1 cellular context compared by ENCODE assay signal in the genomic region with DNA sequence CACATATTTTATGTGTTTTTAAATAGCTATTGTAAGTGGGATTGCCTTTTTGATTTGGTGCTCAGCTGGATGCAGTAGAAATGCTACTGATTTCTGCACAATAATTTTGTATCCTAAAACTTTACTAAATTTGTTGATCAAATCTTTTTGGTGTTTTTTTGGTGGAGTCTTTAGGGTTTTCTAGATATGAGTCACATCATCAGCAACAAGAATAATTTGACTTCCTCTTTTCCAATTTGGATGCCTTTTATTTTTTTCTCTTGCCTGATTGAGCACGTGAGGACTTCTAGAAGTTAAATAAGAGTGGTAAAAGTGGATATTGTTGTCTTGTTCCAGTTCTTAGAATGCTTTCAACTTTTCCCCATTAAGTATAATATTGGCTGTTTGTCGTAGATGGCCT.
A peak's percentile ranks its signal among the peaks of the same experiment; 100 is the strongest.
TF ChIP-seq lines count a peak whose summit lies in the region.

No MANE protein-coding gene starts in this region.

TF ChIP-seq in GM12878, 131 proteins besides CTCF, POLR2A, EP300 and RAD21 (continued from another document and continues in another):
- TF ChIP-seq, protein P1, sequence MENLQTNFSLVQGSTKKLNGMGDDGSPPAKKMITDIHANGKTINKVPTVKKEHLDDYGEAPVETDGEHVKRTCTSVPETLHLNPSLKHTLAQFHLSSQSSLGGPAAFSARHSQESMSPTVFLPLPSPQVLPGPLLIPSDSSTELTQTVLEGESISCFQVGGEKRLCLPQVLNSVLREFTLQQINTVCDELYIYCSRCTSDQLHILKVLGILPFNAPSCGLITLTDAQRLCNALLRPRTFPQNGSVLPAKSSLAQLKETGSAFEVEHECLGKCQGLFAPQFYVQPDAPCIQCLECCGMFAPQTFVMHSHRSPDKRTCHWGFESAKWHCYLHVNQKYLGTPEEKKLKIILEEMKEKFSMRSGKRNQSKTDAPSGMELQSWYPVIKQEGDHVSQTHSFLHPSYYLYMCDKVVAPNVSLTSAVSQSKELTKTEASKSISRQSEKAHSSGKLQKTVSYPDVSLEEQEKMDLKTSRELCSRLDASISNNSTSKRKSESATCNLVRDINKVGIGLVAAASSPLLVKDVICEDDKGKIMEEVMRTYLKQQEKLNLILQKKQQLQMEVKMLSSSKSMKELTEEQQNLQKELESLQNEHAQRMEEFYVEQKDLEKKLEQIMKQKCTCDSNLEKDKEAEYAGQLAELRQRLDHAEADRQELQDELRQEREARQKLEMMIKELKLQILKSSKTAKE (IDR thresholded peaks at IDR 0.05; ENCODE audit: low read depth, poor library complexity, severe bottlenecking): peak; percentile 38
- TF ChIP-seq BRCA1 (IDR thresholded peaks at IDR 0.05; ENCODE audit: low read depth, low read length): no peak
- TF ChIP-seq, protein P2, sequence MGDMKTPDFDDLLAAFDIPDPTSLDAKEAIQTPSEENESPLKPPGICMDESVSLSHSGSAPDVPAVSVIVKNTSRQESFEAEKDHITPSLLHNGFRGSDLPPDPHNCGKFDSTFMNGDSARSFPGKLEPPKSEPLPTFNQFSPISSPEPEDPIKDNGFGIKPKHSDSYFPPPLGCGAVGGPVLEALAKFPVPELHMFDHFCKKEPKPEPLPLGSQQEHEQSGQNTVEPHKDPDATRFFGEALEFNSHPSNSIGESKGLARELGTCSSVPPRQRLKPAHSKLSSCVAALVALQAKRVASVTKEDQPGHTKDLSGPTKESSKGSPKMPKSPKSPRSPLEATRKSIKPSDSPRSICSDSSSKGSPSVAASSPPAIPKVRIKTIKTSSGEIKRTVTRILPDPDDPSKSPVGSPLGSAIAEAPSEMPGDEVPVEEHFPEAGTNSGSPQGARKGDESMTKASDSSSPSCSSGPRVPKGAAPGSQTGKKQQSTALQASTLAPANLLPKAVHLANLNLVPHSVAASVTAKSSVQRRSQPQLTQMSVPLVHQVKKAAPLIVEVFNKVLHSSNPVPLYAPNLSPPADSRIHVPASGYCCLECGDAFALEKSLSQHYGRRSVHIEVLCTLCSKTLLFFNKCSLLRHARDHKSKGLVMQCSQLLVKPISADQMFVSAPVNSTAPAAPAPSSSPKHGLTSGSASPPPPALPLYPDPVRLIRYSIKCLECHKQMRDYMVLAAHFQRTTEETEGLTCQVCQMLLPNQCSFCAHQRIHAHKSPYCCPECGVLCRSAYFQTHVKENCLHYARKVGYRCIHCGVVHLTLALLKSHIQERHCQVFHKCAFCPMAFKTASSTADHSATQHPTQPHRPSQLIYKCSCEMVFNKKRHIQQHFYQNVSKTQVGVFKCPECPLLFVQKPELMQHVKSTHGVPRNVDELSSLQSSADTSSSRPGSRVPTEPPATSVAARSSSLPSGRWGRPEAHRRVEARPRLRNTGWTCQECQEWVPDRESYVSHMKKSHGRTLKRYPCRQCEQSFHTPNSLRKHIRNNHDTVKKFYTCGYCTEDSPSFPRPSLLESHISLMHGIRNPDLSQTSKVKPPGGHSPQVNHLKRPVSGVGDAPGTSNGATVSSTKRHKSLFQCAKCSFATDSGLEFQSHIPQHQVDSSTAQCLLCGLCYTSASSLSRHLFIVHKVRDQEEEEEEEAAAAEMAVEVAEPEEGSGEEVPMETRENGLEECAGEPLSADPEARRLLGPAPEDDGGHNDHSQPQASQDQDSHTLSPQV (IDR thresholded peaks at IDR 0.05): no peak
- TF ChIP-seq SMC3 (IDR thresholded peaks at IDR 0.05; ENCODE audit: borderline replicate concordance, low read length): no peak
- TF ChIP-seq SUPT20H (IDR thresholded peaks at IDR 0.05; ENCODE audit: borderline replicate concordance, control insufficient read depth, low read depth, low read length): no peak
- TF ChIP-seq, protein P3, sequence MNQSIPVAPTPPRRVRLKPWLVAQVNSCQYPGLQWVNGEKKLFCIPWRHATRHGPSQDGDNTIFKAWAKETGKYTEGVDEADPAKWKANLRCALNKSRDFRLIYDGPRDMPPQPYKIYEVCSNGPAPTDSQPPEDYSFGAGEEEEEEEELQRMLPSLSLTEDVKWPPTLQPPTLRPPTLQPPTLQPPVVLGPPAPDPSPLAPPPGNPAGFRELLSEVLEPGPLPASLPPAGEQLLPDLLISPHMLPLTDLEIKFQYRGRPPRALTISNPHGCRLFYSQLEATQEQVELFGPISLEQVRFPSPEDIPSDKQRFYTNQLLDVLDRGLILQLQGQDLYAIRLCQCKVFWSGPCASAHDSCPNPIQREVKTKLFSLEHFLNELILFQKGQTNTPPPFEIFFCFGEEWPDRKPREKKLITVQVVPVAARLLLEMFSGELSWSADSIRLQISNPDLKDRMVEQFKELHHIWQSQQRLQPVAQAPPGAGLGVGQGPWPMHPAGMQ (IDR thresholded peaks at IDR 0.05; ENCODE audit: borderline replicate concordance): no peak
- peak; percentile 82 to 86 for TF ChIP-seq IKZF2 (IDR thresholded peaks at IDR 0.05)
- TF ChIP-seq HCFC1 (IDR thresholded peaks at IDR 0.05; ENCODE audit: low read length): no peak
- no peak for TF ChIP-seq BACH1 (IDR thresholded peaks at IDR 0.05; ENCODE audit: borderline replicate concordance)
- TF ChIP-seq, protein P4, sequence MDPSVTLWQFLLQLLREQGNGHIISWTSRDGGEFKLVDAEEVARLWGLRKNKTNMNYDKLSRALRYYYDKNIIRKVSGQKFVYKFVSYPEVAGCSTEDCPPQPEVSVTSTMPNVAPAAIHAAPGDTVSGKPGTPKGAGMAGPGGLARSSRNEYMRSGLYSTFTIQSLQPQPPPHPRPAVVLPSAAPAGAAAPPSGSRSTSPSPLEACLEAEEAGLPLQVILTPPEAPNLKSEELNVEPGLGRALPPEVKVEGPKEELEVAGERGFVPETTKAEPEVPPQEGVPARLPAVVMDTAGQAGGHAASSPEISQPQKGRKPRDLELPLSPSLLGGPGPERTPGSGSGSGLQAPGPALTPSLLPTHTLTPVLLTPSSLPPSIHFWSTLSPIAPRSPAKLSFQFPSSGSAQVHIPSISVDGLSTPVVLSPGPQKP (IDR thresholded peaks at IDR 0.05; ENCODE audit: low read depth, low read length): no peak
- TF ChIP-seq BMI1 (IDR thresholded peaks at IDR 0.05; ENCODE audit: borderline replicate concordance): 0 out of 2 replicates have a peak, but pooled peaks have one; percentile 44
- no peak for TF ChIP-seq RBBP5 (conservative IDR thresholded peaks at IDR 0.05)
- peak; percentile 46; the same call in 1 of the 2 replicates for TF ChIP-seq NFIC (IDR thresholded peaks at IDR 0.05; ENCODE audit: low read depth, low read length)
- TF ChIP-seq, protein P5, sequence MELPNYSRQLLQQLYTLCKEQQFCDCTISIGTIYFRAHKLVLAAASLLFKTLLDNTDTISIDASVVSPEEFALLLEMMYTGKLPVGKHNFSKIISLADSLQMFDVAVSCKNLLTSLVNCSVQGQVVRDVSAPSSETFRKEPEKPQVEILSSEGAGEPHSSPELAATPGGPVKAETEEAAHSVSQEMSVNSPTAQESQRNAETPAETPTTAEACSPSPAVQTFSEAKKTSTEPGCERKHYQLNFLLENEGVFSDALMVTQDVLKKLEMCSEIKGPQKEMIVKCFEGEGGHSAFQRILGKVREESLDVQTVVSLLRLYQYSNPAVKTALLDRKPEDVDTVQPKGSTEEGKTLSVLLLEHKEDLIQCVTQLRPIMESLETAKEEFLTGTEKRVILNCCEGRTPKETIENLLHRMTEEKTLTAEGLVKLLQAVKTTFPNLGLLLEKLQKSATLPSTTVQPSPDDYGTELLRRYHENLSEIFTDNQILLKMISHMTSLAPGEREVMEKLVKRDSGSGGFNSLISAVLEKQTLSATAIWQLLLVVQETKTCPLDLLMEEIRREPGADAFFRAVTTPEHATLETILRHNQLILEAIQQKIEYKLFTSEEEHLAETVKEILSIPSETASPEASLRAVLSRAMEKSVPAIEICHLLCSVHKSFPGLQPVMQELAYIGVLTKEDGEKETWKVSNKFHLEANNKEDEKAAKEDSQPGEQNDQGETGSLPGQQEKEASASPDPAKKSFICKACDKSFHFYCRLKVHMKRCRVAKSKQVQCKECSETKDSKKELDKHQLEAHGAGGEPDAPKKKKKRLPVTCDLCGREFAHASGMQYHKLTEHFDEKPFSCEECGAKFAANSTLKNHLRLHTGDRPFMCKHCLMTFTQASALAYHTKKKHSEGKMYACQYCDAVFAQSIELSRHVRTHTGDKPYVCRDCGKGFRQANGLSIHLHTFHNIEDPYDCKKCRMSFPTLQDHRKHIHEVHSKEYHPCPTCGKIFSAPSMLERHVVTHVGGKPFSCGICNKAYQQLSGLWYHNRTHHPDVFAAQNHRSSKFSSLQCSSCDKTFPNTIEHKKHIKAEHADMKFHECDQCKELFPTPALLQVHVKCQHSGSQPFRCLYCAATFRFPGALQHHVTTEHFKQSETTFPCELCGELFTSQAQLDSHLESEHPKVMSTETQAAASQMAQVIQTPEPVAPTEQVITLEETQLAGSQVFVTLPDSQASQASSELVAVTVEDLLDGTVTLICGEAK (IDR thresholded peaks at IDR 0.05; ENCODE audit: borderline replicate concordance): peak; percentile 85
- 0 out of 2 replicates have a peak, but pooled peaks have one; percentile 28 for TF ChIP-seq RUNX3 (IDR thresholded peaks at IDR 0.05; ENCODE audit: low read length)
- TF ChIP-seq SREBF1 (IDR thresholded peaks at IDR 0.05; ENCODE audit: low read length): no peak
- TF ChIP-seq BCL11A (IDR thresholded peaks at IDR 0.05; ENCODE audit: low read depth, low read length): peak; percentile 62; the same call in 1 of the 2 replicates
- TF ChIP-seq, protein P6, sequence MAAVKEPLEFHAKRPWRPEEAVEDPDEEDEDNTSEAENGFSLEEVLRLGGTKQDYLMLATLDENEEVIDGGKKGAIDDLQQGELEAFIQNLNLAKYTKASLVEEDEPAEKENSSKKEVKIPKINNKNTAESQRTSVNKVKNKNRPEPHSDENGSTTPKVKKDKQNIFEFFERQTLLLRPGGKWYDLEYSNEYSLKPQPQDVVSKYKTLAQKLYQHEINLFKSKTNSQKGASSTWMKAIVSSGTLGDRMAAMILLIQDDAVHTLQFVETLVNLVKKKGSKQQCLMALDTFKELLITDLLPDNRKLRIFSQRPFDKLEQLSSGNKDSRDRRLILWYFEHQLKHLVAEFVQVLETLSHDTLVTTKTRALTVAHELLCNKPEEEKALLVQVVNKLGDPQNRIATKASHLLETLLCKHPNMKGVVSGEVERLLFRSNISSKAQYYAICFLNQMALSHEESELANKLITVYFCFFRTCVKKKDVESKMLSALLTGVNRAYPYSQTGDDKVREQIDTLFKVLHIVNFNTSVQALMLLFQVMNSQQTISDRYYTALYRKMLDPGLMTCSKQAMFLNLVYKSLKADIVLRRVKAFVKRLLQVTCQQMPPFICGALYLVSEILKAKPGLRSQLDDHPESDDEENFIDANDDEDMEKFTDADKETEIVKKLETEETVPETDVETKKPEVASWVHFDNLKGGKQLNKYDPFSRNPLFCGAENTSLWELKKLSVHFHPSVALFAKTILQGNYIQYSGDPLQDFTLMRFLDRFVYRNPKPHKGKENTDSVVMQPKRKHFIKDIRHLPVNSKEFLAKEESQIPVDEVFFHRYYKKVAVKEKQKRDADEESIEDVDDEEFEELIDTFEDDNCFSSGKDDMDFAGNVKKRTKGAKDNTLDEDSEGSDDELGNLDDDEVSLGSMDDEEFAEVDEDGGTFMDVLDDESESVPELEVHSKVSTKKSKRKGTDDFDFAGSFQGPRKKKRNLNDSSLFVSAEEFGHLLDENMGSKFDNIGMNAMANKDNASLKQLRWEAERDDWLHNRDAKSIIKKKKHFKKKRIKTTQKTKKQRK (IDR thresholded peaks at IDR 0.05; ENCODE audit: low read depth, low read length): no peak
- peak; percentile 74 for TF ChIP-seq IKZF1 (conservative IDR thresholded peaks at IDR 0.05)
- TF ChIP-seq, protein P7, sequence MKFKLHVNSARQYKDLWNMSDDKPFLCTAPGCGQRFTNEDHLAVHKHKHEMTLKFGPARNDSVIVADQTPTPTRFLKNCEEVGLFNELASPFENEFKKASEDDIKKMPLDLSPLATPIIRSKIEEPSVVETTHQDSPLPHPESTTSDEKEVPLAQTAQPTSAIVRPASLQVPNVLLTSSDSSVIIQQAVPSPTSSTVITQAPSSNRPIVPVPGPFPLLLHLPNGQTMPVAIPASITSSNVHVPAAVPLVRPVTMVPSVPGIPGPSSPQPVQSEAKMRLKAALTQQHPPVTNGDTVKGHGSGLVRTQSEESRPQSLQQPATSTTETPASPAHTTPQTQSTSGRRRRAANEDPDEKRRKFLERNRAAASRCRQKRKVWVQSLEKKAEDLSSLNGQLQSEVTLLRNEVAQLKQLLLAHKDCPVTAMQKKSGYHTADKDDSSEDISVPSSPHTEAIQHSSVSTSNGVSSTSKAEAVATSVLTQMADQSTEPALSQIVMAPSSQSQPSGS (IDR thresholded peaks at IDR 0.05; ENCODE audit: low read length): 0 out of 2 replicates have a peak, but pooled peaks have one; percentile 35
- TF ChIP-seq BHLHE40 (IDR thresholded peaks at IDR 0.05; ENCODE audit: borderline replicate concordance in 1 of 2, low read depth in 2 of 2, low read length in 1 of 2): peak; percentile 95
- TF ChIP-seq STAT1 (conservative IDR thresholded peaks at IDR 0.05): no peak
- TF ChIP-seq RAD51 (IDR thresholded peaks at IDR 0.05): peak; percentile 60
- peak; percentile 91 for TF ChIP-seq SPI1 (IDR thresholded peaks at IDR 0.05; ENCODE audit: borderline replicate concordance, insufficient read depth, low read depth, low read length)
- TF ChIP-seq ZNF384 (IDR thresholded peaks at IDR 0.05; ENCODE audit: borderline replicate concordance, low read depth, low read length): peak; percentile 87
- peak; percentile 94 for TF ChIP-seq JUNB (IDR thresholded peaks at IDR 0.05)
- TF ChIP-seq, protein P8, sequence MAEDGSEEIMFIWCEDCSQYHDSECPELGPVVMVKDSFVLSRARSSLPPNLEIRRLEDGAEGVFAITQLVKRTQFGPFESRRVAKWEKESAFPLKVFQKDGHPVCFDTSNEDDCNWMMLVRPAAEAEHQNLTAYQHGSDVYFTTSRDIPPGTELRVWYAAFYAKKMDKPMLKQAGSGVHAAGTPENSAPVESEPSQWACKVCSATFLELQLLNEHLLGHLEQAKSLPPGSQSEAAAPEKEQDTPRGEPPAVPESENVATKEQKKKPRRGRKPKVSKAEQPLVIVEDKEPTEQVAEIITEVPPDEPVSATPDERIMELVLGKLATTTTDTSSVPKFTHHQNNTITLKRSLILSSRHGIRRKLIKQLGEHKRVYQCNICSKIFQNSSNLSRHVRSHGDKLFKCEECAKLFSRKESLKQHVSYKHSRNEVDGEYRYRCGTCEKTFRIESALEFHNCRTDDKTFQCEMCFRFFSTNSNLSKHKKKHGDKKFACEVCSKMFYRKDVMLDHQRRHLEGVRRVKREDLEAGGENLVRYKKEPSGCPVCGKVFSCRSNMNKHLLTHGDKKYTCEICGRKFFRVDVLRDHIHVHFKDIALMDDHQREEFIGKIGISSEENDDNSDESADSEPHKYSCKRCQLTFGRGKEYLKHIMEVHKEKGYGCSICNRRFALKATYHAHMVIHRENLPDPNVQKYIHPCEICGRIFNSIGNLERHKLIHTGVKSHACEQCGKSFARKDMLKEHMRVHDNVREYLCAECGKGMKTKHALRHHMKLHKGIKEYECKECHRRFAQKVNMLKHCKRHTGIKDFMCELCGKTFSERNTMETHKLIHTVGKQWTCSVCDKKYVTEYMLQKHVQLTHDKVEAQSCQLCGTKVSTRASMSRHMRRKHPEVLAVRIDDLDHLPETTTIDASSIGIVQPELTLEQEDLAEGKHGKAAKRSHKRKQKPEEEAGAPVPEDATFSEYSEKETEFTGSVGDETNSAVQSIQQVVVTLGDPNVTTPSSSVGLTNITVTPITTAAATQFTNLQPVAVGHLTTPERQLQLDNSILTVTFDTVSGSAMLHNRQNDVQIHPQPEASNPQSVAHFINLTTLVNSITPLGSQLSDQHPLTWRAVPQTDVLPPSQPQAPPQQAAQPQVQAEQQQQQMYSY (CRISPR knock-in tag; IDR thresholded peaks at IDR 0.05): no peak
- peak; percentile 71 for TF ChIP-seq IRF4 (IDR thresholded peaks at IDR 0.05; ENCODE audit: low read depth, low read length)
